In the genomic region with DNA sequence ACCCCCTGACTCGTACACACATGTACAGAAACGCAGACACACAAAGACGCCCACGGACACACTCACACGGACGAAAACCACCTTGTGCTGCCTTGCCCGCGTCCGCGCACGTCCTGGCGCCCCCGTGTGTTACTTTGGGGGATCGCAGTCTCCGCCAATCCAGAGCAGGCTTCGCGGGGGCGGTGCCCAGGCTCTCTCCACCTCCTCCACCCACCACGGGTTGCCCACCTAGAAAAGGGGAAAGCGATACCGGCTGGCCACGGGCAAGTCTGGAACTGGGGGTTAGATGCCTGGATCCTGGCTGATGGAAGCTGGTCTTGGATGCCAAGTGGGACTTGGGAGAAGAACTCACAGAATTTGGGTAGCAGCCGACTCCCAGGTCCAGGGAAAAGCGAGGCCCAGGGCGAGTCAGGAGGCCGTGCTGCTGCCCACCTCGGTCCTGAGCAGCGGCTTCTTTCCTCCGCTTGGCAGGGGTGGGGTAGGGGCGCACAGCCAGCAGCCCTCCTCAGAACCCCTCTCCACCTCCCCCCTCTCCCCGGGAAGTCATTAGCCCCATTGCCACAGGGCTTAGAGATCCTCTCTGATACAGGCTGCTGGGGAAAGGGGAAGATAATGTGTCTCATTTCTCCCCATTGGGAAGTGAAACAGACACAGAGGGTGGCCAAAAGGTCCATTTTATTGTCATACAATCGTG, we compare ENCODE assay signal across 8 cellular contexts. TPM values are rescaled to one million over a fixed set of nuclear protein-coding genes. Genes with fewer than 3 reads are reported as not detected.
DNase-seq lines count a peak whose midpoint lies in the region; ATAC-seq and TF ChIP-seq lines count a peak whose summit lies in the region.

No MANE protein-coding gene starts in this region.

- no peak overlapping the region for H4K8ac ChIP-seq in IMR-90 (ENCODE audit: low read depth in 2 of 2, low read length in 2 of 2)

- peak overlapping the region; percentile 6 for H2AK9ac ChIP-seq in IMR-90 (replicated peaks; ENCODE audit: low read depth, low read length, poor library complexity)

- peak overlapping the region; percentile 22; the same call in 1 of the 2 replicates for H3K4ac ChIP-seq in IMR-90 (ENCODE audit: low read depth, low read length)

- DNase-seq in Daoy (ENCODE audit: low read depth) (peak; percentile 86), IMR-90 (peak; percentile 60), SKM-1 treated with dmso at 0.1 percent for 144 hours (lab: John Stamatoyannopoulos, UW; ENCODE audit: unreplicated experiment) (peak; percentile 18), cardiac muscle cell (ENCODE audit: low read depth in 1 of 2, low spot score in 1 of 2) (peak; percentile 65 to 69), progenitor cell of endocrine pancreas (ENCODE audit: low spot score, unreplicated experiment) (peak; percentile 76)
- DNase-seq in activated naive CD4-positive, alpha-beta T cell treated with anti-CD3 and anti-CD28 coated beads, Interleukin-2, amount 10 ng/mL, durations not matched to agents 7 days and 5 days: peak; percentile 87

- no peak overlapping the region for H3K18ac ChIP-seq in IMR-90 (ENCODE audit: low read depth, low read length)

- in situ Hi-C loops in IMR-90 (cut with MboI; ENCODE audit: low sequenced_read_pairs): no loop called here

- intact Hi-C loops in IMR-90 (cut with micrococcal nuclease): loop anchor here (1.0 kb wide), 1 partner anchor 26 kb away; no protein-coding TSS in a partner anchor

- H3K4me3 ChIP-seq in IMR-90 (ENCODE audit: insufficient read depth, low read depth, low read length) (no peak overlapping the region), cardiac muscle cell (no peak overlapping the region)

- no peak overlapping the region for H4K91ac ChIP-seq in IMR-90 (ENCODE audit: insufficient read depth, low read depth, low read length)

- peaks cover 73% of the 10 kb centered on the region for H3K4me1 Mint-ChIP-seq in activated naive CD4-positive, alpha-beta T cell treated with anti-CD3 and anti-CD28 coated beads, Interleukin-2, amount 10 ng/mL, durations not matched to agents 7 days and 5 days
- peaks cover 8% of the 10 kb centered on the region for H3K4me1 Mint-ChIP-seq in progenitor cell of endocrine pancreas (ENCODE audit: low read depth)

- H2AFZ ChIP-seq in IMR-90 (replicated peaks; ENCODE audit: low read length, poor library complexity): peak overlapping the region; percentile 83

- POLR2A ChIA-PET in IMR-90 (lab: Charles Lee; ENCODE audit: unreplicated experiment): no interaction called here

- TF ChIP-seq CTCF in IMR-90 (conservative IDR thresholded peaks at IDR 0.05; ENCODE audit: low read depth, low read length) (peak; percentile 86), cardiac muscle cell (IDR thresholded peaks at IDR 0.05; ENCODE audit: low read depth, low read length) (peak; percentile 97), progenitor cell of endocrine pancreas (IDR thresholded peaks at IDR 0.05; ENCODE audit: unreplicated experiment) (peak; percentile 89)

- H3K79me1 ChIP-seq in IMR-90 (ENCODE audit: low read depth in 1 of 2, low read length in 2 of 2): peaks cover 0 to 3% of the 10 kb centered on the region in 2 experiments; a peak in 1 of 4 replicates

- CTCF ChIA-PET in IMR-90 (lab: Yijun Ruan, JAX): interaction anchor here (0.6 to 1.9 kb wide), 3 partner anchors 23 to 1165 kb away, joined by 3 to 6 read pairs (median 3); no protein-coding TSS in a partner anchor
- CTCF ChIA-PET in activated naive CD4-positive, alpha-beta T cell treated with anti-CD3 and anti-CD28 coated beads, Interleukin-2, amount 10 ng/mL, durations not matched to agents 7 days and 5 days (lab: Charles Lee): interaction anchor here (0.8 to 3.0 kb wide), 10 partner anchors 19 to 281 kb away, joined by 3 to 35 read pairs (median 3); a partner anchor contains a TSS

- no peaks in the 10 kb centered on the region for H3K9me3 Mint-ChIP-seq in activated naive CD4-positive, alpha-beta T cell treated with anti-CD3 and anti-CD28 coated beads, Interleukin-2, amount 10 ng/mL, durations not matched to agents 7 days and 5 days
- H3K9me3 Mint-ChIP-seq in progenitor cell of endocrine pancreas (ENCODE audit: low read depth): no peaks in the 10 kb centered on the region

- no peak overlapping the region for H3K9ac ChIP-seq in IMR-90 (ENCODE audit: low read depth, low read length)

- no peak for TF ChIP-seq POLR2A in IMR-90 (IDR thresholded peaks at IDR 0.05; ENCODE audit: low read depth, low read length)

- peaks cover 10% of the 10 kb centered on the region for H3K36me3 Mint-ChIP-seq in activated naive CD4-positive, alpha-beta T cell treated with anti-CD3 and anti-CD28 coated beads, Interleukin-2, amount 10 ng/mL, durations not matched to agents 7 days and 5 days
- H3K36me3 Mint-ChIP-seq in progenitor cell of endocrine pancreas (ENCODE audit: insufficient read depth): no peaks in the 10 kb centered on the region

- dilution Hi-C loops in IMR-90 (cut with HindIII; ENCODE audit: low sequenced_read_pairs, unreplicated experiment): no loop called here

- H2BK5ac ChIP-seq in IMR-90 (ENCODE audit: low read depth, low read length, poor library complexity, severe bottlenecking): no peak overlapping the region

- H3K4me2 ChIP-seq in IMR-90 (ENCODE audit: low read depth, low read length): peak overlapping the region; percentile 83

- H2BK20ac ChIP-seq in IMR-90 (ENCODE audit: low read depth, low read length): peak overlapping the region; percentile 37; the same call in 1 of the 2 replicates

- no TSS peak for BruUV-seq in IMR-90 (replicated peaks; lab: Mats Ljungman, UMichigan)

- WGBS in IMR-90 (ENCODE audit: extremely low coverage in 2 of 2, insufficient read length in 1 of 2), 2 experiments: 0% methylated on average over 1 of the region's 32 CpGs; no CpG with 5 or more reads in 1 of the 2 experiments

- H3K27me3 Mint-ChIP-seq in activated naive CD4-positive, alpha-beta T cell treated with anti-CD3 and anti-CD28 coated beads, Interleukin-2, amount 10 ng/mL, durations not matched to agents 7 days and 5 days: peaks cover 100% of the 10 kb centered on the region
- H3K27me3 Mint-ChIP-seq in progenitor cell of endocrine pancreas: peaks cover 90% of the 10 kb centered on the region

- H3K14ac ChIP-seq in IMR-90 (replicated peaks; ENCODE audit: low read depth, low read length): no peak overlapping the region; the same call in 1 of the 2 replicates

- H3K4me3 Mint-ChIP-seq in activated naive CD4-positive, alpha-beta T cell treated with anti-CD3 and anti-CD28 coated beads, Interleukin-2, amount 10 ng/mL, durations not matched to agents 7 days and 5 days: no peak overlapping the region
- H3K4me3 Mint-ChIP-seq in progenitor cell of endocrine pancreas (ENCODE audit: low read depth): no peak overlapping the region

- H4K5ac ChIP-seq in IMR-90 (ENCODE audit: low read depth, low read length): no peak overlapping the region

- H2BK120ac ChIP-seq in IMR-90 (ENCODE audit: low read depth, low read length): peak overlapping the region; percentile 59; the same call in 1 of the 2 replicates

- H3K23ac ChIP-seq in IMR-90 (ENCODE audit: low read depth, low read length): peak overlapping the region; percentile 91; the same call in 1 of the 2 replicates

- H2BK15ac ChIP-seq in IMR-90 (ENCODE audit: low read depth, low read length): no peak overlapping the region; the same call in 2 of the 3 replicates

- peaks cover 4% of the 10 kb centered on the region; the same call in 1 of the 2 replicates for H4K20me1 ChIP-seq in IMR-90 (ENCODE audit: insufficient read depth, low read length)

- no peak overlapping the region for H3K27ac ChIP-seq in IMR-90 (ENCODE audit: insufficient read depth, low read length)
- H3K27ac ChIP-seq in cardiac muscle cell: no peak overlapping the region

- H3K56ac ChIP-seq in IMR-90 (ENCODE audit: extremely low read depth, insufficient read depth, low read length): no peak overlapping the region

- H3K36me3 ChIP-seq in IMR-90 (ENCODE audit: control insufficient read depth, insufficient read depth, low read length): no peaks in the 10 kb centered on the region
- H3K36me3 ChIP-seq in cardiac muscle cell: no peaks in the 10 kb centered on the region

- H3K9me3 ChIP-seq in IMR-90 (ENCODE audit: control insufficient read depth, insufficient read depth, low read length) (peaks cover 2% of the 10 kb centered on the region; the same call in 1 of the 2 replicates), cardiac muscle cell (ENCODE audit: low read depth) (no peaks in the 10 kb centered on the region)

- ATAC-seq in IMR-90 (ENCODE audit: low read depth) (peak; percentile 53), GM19395 (IDR thresholded peaks at IDR 0.05; ENCODE audit: unreplicated experiment) (no peak), HG02973 (IDR thresholded peaks at IDR 0.05; ENCODE audit: unreplicated experiment) (no peak)

- peak; percentile 64 for TF ChIP-seq RAD21 in IMR-90 (IDR thresholded peaks at IDR 0.05; ENCODE audit: low read length)

- peaks cover 14% of the 10 kb centered on the region for H3K9me1 ChIP-seq in IMR-90 (ENCODE audit: insufficient read depth, low read length)

- H3K27me3 ChIP-seq in IMR-90 (ENCODE audit: control insufficient read depth, insufficient read depth, low read length) (peaks cover 66% of the 10 kb centered on the region), cardiac muscle cell (peaks cover 100% of the 10 kb centered on the region)

- H3K4me1 ChIP-seq in IMR-90 (ENCODE audit: control insufficient read depth, insufficient read depth, low read length) (peaks cover 18% of the 10 kb centered on the region), cardiac muscle cell (ENCODE audit: low read depth) (peaks cover 11% of the 10 kb centered on the region)

- H2AK5ac ChIP-seq in IMR-90 (ENCODE audit: low read depth, low read length): no peak overlapping the region

- no peak overlapping the region for H3K27ac Mint-ChIP-seq in activated naive CD4-positive, alpha-beta T cell treated with anti-CD3 and anti-CD28 coated beads, Interleukin-2, amount 10 ng/mL, durations not matched to agents 7 days and 5 days
- no peak overlapping the region for H3K27ac Mint-ChIP-seq in progenitor cell of endocrine pancreas

RNA-seq across cellular contexts. Expression of a gene that starts 4.6 kb away (rescaled TPM):
- 6.5 and 10.3 TPM in 2 replicates for total RNA-seq in Daoy (2014; rRNA removed; shearing (Covaris generic))
- 0.18 and 0.28 TPM in 2 replicates for total RNA-seq in IMR-90 (2012; rRNA removed)
- polyA plus RNA-seq in IMR-90 (2012; rRNA removed): 0.50 and 0.59 TPM in 2 replicates
- polyA plus RNA-seq in IMR-90 (2012; cell fraction: cytosol; rRNA removed): 0.64 and 0.82 TPM in 2 replicates
- polyA plus RNA-seq in IMR-90 (2012; cell fraction: nucleus; rRNA removed; ENCODE audit: low replicate concordance): 0.36 and 0.83 TPM in 2 replicates
- total RNA-seq in cardiac muscle cell: 0.99 and 1.2 TPM in 2 replicates
- 0.18 and 0.69 TPM in 2 replicates for polyA plus RNA-seq in cardiac muscle cell
- total RNA-seq in progenitor cell of endocrine pancreas: 0.96 and 1.8 TPM in 2 replicates

RNA-seq across cellular contexts. Expression of a gene that starts 10.1 kb away (rescaled TPM):
- total RNA-seq in Daoy (2014; rRNA removed; shearing (Covaris generic)): not detected in 2 replicates
- total RNA-seq in IMR-90 (2012; rRNA removed): not detected in 2 replicates
- polyA plus RNA-seq in IMR-90 (2012; rRNA removed): 0.03 and 0.05 TPM in 2 replicates
- 0.02 and 0.04 TPM in 2 replicates for polyA plus RNA-seq in IMR-90 (2012; cell fraction: cytosol; rRNA removed)
- 0.25 and 0.53 TPM in 2 replicates for polyA plus RNA-seq in IMR-90 (2012; cell fraction: nucleus; rRNA removed; ENCODE audit: low replicate concordance)
- total RNA-seq in cardiac muscle cell: 0.27 TPM in 1 of 2 replicates, not detected in the other
- polyA plus RNA-seq in cardiac muscle cell: not detected in 2 replicates
- total RNA-seq in progenitor cell of endocrine pancreas: not detected in 2 replicates

RNA-seq across cellular contexts. Expression of a gene that starts 15.7 kb away (rescaled TPM):
- total RNA-seq in Daoy (2014; rRNA removed; shearing (Covaris generic)): 320 and 364 TPM in 2 replicates
- total RNA-seq in IMR-90 (2012; rRNA removed) (233 and 295 TPM in 2 replicates), cardiac muscle cell (51.5 and 59.5 TPM in 2 replicates), progenitor cell of endocrine pancreas (61.3 and 66.5 TPM in 2 replicates)
- polyA plus RNA-seq in IMR-90 (2012; rRNA removed) (178 and 187 TPM in 2 replicates), cardiac muscle cell (10.1 and 13.8 TPM in 2 replicates)
- polyA plus RNA-seq in IMR-90 (2012; cell fraction: cytosol; rRNA removed): 282 and 325 TPM in 2 replicates
- 110 and 121 TPM in 2 replicates for polyA plus RNA-seq in IMR-90 (2012; cell fraction: nucleus; rRNA removed; ENCODE audit: low replicate concordance)

RNA-seq across cellular contexts. Expression of a gene that starts 30.9 kb away (rescaled TPM):
- not detected in 2 replicates for total RNA-seq in Daoy (2014; rRNA removed; shearing (Covaris generic))
- not detected in 2 replicates for total RNA-seq in IMR-90 (2012; rRNA removed)
- polyA plus RNA-seq in IMR-90 (2012; rRNA removed): not detected in 2 replicates
- polyA plus RNA-seq in IMR-90 (2012; cell fraction: cytosol; rRNA removed): not detected in 2 replicates
- polyA plus RNA-seq in IMR-90 (2012; cell fraction: nucleus; rRNA removed; ENCODE audit: low replicate concordance): not detected in 2 replicates
- total RNA-seq in cardiac muscle cell: not detected in 2 replicates
- not detected in 2 replicates for polyA plus RNA-seq in cardiac muscle cell
- total RNA-seq in progenitor cell of endocrine pancreas: not detected in 2 replicates

RNA-seq across cellular contexts. Expression of a gene that starts 43.1 kb away (rescaled TPM):
- 674 and 845 TPM in 2 replicates for total RNA-seq in Daoy (2014; rRNA removed; shearing (Covaris generic))
- 1,441 and 1,485 TPM in 2 replicates for total RNA-seq in IMR-90 (2012; rRNA removed)
- 2,783 and 2,870 TPM in 2 replicates for polyA plus RNA-seq in IMR-90 (2012; rRNA removed)
- polyA plus RNA-seq in IMR-90 (2012; cell fraction: cytosol; rRNA removed): 1,325 and 1,597 TPM in 2 replicates
- polyA plus RNA-seq in IMR-90 (2012; cell fraction: nucleus; rRNA removed; ENCODE audit: low replicate concordance): 924 and 1,074 TPM in 2 replicates
- 1.1 and 1.6 TPM in 2 replicates for total RNA-seq in cardiac muscle cell
- polyA plus RNA-seq in cardiac muscle cell: 1.9 and 5.7 TPM in 2 replicates
- 0.11 and 0.14 TPM in 2 replicates for total RNA-seq in progenitor cell of endocrine pancreas

Comparison
In these comparisons a context has a peak if more than half of its experiments do, and no peak if none do; other contexts are left out.
1. DNase-seq: peak in every context shown above with its lines; median percentile 87 in activated naive CD4-positive, alpha-beta T cell treated with anti-CD3 and anti-CD28 coated beads, Interleukin-2, amount 10 ng/mL, durations not matched to agents 7 days and 5 days; 86 in Daoy; 76 in progenitor cell of endocrine pancreas; 67 in cardiac muscle cell; 60 in IMR-90; 18 in SKM-1 treated with dmso at 0.1 percent for 144 hours.